In the genomic region with DNA sequence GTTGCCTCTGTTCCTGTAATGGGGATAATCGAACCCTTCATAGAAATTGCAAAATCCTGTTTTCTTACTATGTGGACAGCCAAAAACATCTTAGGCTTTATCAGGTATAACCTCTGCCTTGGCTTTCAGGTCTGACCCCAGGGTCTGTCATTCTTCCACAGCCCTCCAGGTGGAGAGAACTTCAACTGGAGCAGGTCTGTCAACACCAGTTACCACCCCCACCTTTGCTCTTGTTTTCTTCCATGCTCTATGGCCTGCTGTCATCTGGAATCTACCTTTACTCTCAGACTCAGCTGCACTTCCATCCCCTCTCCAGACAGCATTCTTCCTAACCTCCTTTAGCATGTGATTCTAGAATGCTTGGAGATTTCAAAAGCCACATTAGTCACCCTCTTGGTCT, we compare ENCODE assay signal across 1 cellular context.
TF ChIP-seq lines count a peak whose summit lies in the region.

No MANE protein-coding gene starts in this region.

TF ChIP-seq in HepG2, 621 proteins besides CTCF, POLR2A, EP300 and RAD21:
- TF ChIP-seq PATZ1 (CRISPR knock-in tag; IDR thresholded peaks at IDR 0.05) (peak; percentile 14; the same call in 1 of the 2 replicates), ZNF766 (CRISPR knock-in tag; IDR thresholded peaks at IDR 0.05; ENCODE audit: borderline replicate concordance) (no peak), ZEB1 (IDR thresholded peaks at IDR 0.05; ENCODE audit: insufficient replicate concordance, low read depth) (no peak), TFE3 (CRISPR knock-in tag; IDR thresholded peaks at IDR 0.05) (no peak), ZNF615 (CRISPR knock-in tag; IDR thresholded peaks at IDR 0.05; ENCODE audit: borderline replicate concordance) (no peak), ZFX (CRISPR knock-in tag; IDR thresholded peaks at IDR 0.05; ENCODE audit: low read depth) (0 out of 2 replicates have a peak, but pooled peaks have one; percentile 17), KLF11 (CRISPR knock-in tag; IDR thresholded peaks at IDR 0.05) (no peak), PTBP1 (IDR thresholded peaks at IDR 0.05; ENCODE audit: low read depth, low read length, poor library complexity, severe bottlenecking) (no peak), ZNF383 (CRISPR knock-in tag; IDR thresholded peaks at IDR 0.05; ENCODE audit: borderline replicate concordance) (no peak), JDP2 (CRISPR knock-in tag; IDR thresholded peaks at IDR 0.05; ENCODE audit: borderline replicate concordance) (no peak), SALL1 (CRISPR knock-in tag; IDR thresholded peaks at IDR 0.05) (0 out of 2 replicates have a peak, but pooled peaks have one; percentile 27), FOXP1 (IDR thresholded peaks at IDR 0.05) (no peak), FOXP1 (CRISPR knock-in tag; IDR thresholded peaks at IDR 0.05) (0 out of 2 replicates have a peak, but pooled peaks have one; percentile 7), FOXA1 (IDR thresholded peaks at IDR 0.05) (no peak), FOXA1 (CRISPR knock-in tag; IDR thresholded peaks at IDR 0.05) (peak; percentile 70), PPARG (CRISPR knock-in tag; conservative IDR thresholded peaks at IDR 0.05) (peak; percentile 50; the same call in 1 of the 2 replicates), SMC3 (IDR thresholded peaks at IDR 0.05; ENCODE audit: low read length) (peak; percentile 79), MXI1 (IDR thresholded peaks at IDR 0.05; ENCODE audit: borderline replicate concordance, low read depth, low read length) (0 out of 3 replicates have a peak, but pooled peaks have one; percentile 44), FOXA3 (CRISPR knock-in tag; IDR thresholded peaks at IDR 0.05) (peak; percentile 59), MED1 (CRISPR knock-in tag; IDR thresholded peaks at IDR 0.05) (0 out of 2 replicates have a peak, but pooled peaks have one; percentile 15), ZNF704 (CRISPR knock-in tag; IDR thresholded peaks at IDR 0.05; ENCODE audit: borderline replicate concordance) (no peak), FOXK2 (IDR thresholded peaks at IDR 0.05) (0 out of 2 replicates have a peak, but pooled peaks have one; percentile 41), ZNF44 (CRISPR knock-in tag; IDR thresholded peaks at IDR 0.05) (no peak), JARID2 (CRISPR knock-in tag; IDR thresholded peaks at IDR 0.05; ENCODE audit: insufficient replicate concordance) (no peak), HDAC2 (CRISPR knock-in tag; IDR thresholded peaks at IDR 0.05) (no peak), STAG1 (CRISPR knock-in tag; IDR thresholded peaks at IDR 0.05) (peak; percentile 45; the same call in 1 of the 2 replicates), SPEN (CRISPR knock-in tag; IDR thresholded peaks at IDR 0.05; ENCODE audit: low read depth) (no peak), MIXL1 (CRISPR knock-in tag; IDR thresholded peaks at IDR 0.05) (0 out of 2 replicates have a peak, but pooled peaks have one; percentile 11), ZNF644 (CRISPR knock-in tag; IDR thresholded peaks at IDR 0.05; ENCODE audit: low read depth) (peak; percentile 32; the same call in 1 of the 2 replicates), SAP130 (CRISPR knock-in tag; IDR thresholded peaks at IDR 0.05; ENCODE audit: low read depth) (peak; percentile 45; the same call in 1 of the 2 replicates), RARA (CRISPR knock-in tag; IDR thresholded peaks at IDR 0.05) (no peak), MAFK (conservative IDR thresholded peaks at IDR 0.05 in 1 of 2, IDR thresholded peaks at IDR 0.05 in 1 of 2; ENCODE audit: low read length in 2 of 2) (no peak)
- TF ChIP-seq, protein P1, sequence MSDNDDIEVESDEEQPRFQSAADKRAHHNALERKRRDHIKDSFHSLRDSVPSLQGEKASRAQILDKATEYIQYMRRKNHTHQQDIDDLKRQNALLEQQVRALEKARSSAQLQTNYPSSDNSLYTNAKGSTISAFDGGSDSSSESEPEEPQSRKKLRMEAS (IDR thresholded peaks at IDR 0.05), result peak; percentile 26; the same call in 1 of the 2 replicates
- TF ChIP-seq, protein P2, sequence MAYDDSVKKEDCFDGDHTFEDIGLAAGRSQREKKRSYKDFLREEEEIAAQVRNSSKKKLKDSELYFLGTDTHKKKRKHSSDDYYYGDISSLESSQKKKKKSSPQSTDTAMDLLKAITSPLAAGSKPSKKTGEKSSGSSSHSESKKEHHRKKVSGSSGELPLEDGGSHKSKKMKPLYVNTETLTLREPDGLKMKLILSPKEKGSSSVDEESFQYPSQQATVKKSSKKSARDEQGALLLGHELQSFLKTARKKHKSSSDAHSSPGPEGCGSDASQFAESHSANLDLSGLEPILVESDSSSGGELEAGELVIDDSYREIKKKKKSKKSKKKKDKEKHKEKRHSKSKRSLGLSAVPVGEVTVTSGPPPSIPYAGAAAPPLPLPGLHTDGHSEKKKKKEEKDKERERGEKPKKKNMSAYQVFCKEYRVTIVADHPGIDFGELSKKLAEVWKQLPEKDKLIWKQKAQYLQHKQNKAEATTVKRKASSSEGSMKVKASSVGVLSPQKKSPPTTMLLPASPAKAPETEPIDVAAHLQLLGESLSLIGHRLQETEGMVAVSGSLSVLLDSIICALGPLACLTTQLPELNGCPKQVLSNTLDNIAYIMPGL (CRISPR knock-in tag; IDR thresholded peaks at IDR 0.05; ENCODE audit: borderline replicate concordance in 1 of 2, low read depth in 1 of 2), result no peak
- TF ChIP-seq, protein P3, sequence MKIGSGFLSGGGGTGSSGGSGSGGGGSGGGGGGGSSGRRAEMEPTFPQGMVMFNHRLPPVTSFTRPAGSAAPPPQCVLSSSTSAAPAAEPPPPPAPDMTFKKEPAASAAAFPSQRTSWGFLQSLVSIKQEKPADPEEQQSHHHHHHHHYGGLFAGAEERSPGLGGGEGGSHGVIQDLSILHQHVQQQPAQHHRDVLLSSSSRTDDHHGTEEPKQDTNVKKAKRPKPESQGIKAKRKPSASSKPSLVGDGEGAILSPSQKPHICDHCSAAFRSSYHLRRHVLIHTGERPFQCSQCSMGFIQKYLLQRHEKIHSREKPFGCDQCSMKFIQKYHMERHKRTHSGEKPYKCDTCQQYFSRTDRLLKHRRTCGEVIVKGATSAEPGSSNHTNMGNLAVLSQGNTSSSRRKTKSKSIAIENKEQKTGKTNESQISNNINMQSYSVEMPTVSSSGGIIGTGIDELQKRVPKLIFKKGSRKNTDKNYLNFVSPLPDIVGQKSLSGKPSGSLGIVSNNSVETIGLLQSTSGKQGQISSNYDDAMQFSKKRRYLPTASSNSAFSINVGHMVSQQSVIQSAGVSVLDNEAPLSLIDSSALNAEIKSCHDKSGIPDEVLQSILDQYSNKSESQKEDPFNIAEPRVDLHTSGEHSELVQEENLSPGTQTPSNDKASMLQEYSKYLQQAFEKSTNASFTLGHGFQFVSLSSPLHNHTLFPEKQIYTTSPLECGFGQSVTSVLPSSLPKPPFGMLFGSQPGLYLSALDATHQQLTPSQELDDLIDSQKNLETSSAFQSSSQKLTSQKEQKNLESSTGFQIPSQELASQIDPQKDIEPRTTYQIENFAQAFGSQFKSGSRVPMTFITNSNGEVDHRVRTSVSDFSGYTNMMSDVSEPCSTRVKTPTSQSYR (CRISPR knock-in tag; IDR thresholded peaks at IDR 0.05; ENCODE audit: borderline replicate concordance), result 0 out of 2 replicates have a peak, but pooled peaks have one; percentile 63
